In genomic region chr5:123844873-123845272, GRCh38 we compare ENCODE assay signal across 13 cellular contexts.
DNase-seq lines count a peak whose midpoint lies in the region; ATAC-seq and TF ChIP-seq lines count a peak whose summit lies in the region.
"Had no signal": no experiment of that assay in that cellular context is flagged by ENCODE, and none has a peak within 500 bp of the region (broad histone marks: within the 10 kb centered on the region; RNA-seq: fewer than 3 reads in every experiment).

No MANE protein-coding gene starts in this region.

- H3K27ac Mint-ChIP-seq in GM23338: 0 out of 2 replicates have a peak overlapping the region, but pooled peaks have one; percentile 33
- H3K27ac Mint-ChIP-seq: activated naive CD8-positive, alpha-beta T cell treated with anti-CD3 and anti-CD28 coated beads, Interleukin-2, amount 10 ng/mL, durations not matched to agents 7 days and 5 days; B cell had no signal

- H3K9me2 ChIP-seq in GM23338 (ENCODE audit: insufficient read depth): peaks cover 6% of the 10 kb centered on the region; the same call in 1 of the 2 replicates

- no peaks in the 10 kb centered on the region for H3K27me3 ChIP-seq in GM23338 (ENCODE audit: insufficient read depth)

- no peak overlapping the region for H3K4me3 ChIP-seq in GM23338

- no peak for TF ChIP-seq CTCF in GM23338 (conservative IDR thresholded peaks at IDR 0.05; ENCODE audit: low read depth in 2 of 2)

- ATAC-seq in GM23338: no peak
- ATAC-seq: activated CD4-positive, CD25-positive, alpha-beta regulatory T cell treated with anti-CD3 and anti-CD28 coated beads, Interleukin-2, amount 50 U/mL, for 24 hours; stimulated activated naive CD8-positive, alpha-beta T cell treated with anti-CD3 and anti-CD28 coated beads, Interleukin-15, amount 100 ng/mL, for 72 hours had no signal

- no peaks in the 10 kb centered on the region for H3F3A ChIP-seq in GM23338 (replicated peaks; ENCODE audit: low read depth)

- no peaks in the 10 kb centered on the region for H3K79me2 ChIP-seq in GM23338 (replicated peaks; ENCODE audit: insufficient read depth)

- H3K36me3 ChIP-seq in GM23338 (ENCODE audit: insufficient read depth): no peaks in the 10 kb centered on the region

- H2AFZ ChIP-seq in GM23338: no peak overlapping the region

- H3K4me1 ChIP-seq in GM23338 (ENCODE audit: insufficient read depth): no peaks in the 10 kb centered on the region

- H3K4me3 Mint-ChIP-seq in GM23338: no peak overlapping the region
- H3K4me3 Mint-ChIP-seq: activated naive CD8-positive, alpha-beta T cell treated with anti-CD3 and anti-CD28 coated beads, Interleukin-2, amount 10 ng/mL, durations not matched to agents 7 days and 5 days; B cell; stimulated activated naive CD8-positive, alpha-beta T cell treated with anti-CD3 and anti-CD28 coated beads, Interleukin-15, amount 100 ng/mL, for 72 hours had no signal

- H3K27ac ChIP-seq in GM23338 (ENCODE audit: low read depth): no peak overlapping the region

- peaks cover 7% of the 10 kb centered on the region; the same call in 2 of the 3 replicates for H3K9me3 Mint-ChIP-seq in GM23338

- DNase-seq in Daoy (ENCODE audit: low read depth) (peak; percentile 8), GM23338 (ENCODE audit: low spot score) (no peak), astrocyte of the hippocampus (ENCODE audit: low read depth, low spot score) (peak; percentile 65), kidney tubule cell (ENCODE audit: low spot score) (peak; percentile 66), DMS153 treated with DMSO at 0.1 percent for 48 hours (lab: John Stamatoyannopoulos, UW; ENCODE audit: unreplicated experiment) (no peak), amygdala (lab: John Stamatoyannopoulos, UW) (no peak), NCI-H345 (lab: John Stamatoyannopoulos, UW) (no peak)
- no peak for DNase-seq in stimulated activated CD4-positive, alpha-beta T cell treated with anti-CD3 and anti-CD28 coated beads, Interleukin-2, amount 100 ng/mL, for 24 hours
- DNase-seq: activated naive CD8-positive, alpha-beta T cell treated with anti-CD3 and anti-CD28 coated beads, Interleukin-2, amount 10 ng/mL, durations not matched to agents 7 days and 5 days; dermis blood vessel endothelial cell; stimulated activated naive CD8-positive, alpha-beta T cell treated with anti-CD3 and anti-CD28 coated beads, Interleukin-15, amount 100 ng/mL, for 72 hours had no signal

- H3K36me3 Mint-ChIP-seq in GM23338 (ENCODE audit: low read depth): no peaks in the 10 kb centered on the region; the same call in 2 of the 3 replicates
- H3K36me3 Mint-ChIP-seq: activated naive CD8-positive, alpha-beta T cell treated with anti-CD3 and anti-CD28 coated beads, Interleukin-2, amount 10 ng/mL, durations not matched to agents 7 days and 5 days had no signal

- no peaks in the 10 kb centered on the region for H4K20me1 ChIP-seq in GM23338 (replicated peaks; ENCODE audit: insufficient read depth)

- H3K27me3 Mint-ChIP-seq in GM23338 (ENCODE audit: insufficient read depth, low read depth, poor library complexity): peaks cover 2% of the 10 kb centered on the region
- H3K27me3 Mint-ChIP-seq: activated naive CD8-positive, alpha-beta T cell treated with anti-CD3 and anti-CD28 coated beads, Interleukin-2, amount 10 ng/mL, durations not matched to agents 7 days and 5 days; B cell; stimulated activated naive CD8-positive, alpha-beta T cell treated with anti-CD3 and anti-CD28 coated beads, Interleukin-15, amount 100 ng/mL, for 72 hours had no signal

- H3K4me2 ChIP-seq in GM23338: no peak overlapping the region

- peaks cover 4% of the 10 kb centered on the region; the same call in 1 of the 3 replicates for H3K4me1 Mint-ChIP-seq in GM23338
- H3K4me1 Mint-ChIP-seq: activated naive CD8-positive, alpha-beta T cell treated with anti-CD3 and anti-CD28 coated beads, Interleukin-2, amount 10 ng/mL, durations not matched to agents 7 days and 5 days; stimulated activated naive CD8-positive, alpha-beta T cell treated with anti-CD3 and anti-CD28 coated beads, Interleukin-15, amount 100 ng/mL, for 72 hours had no signal

TF ChIP-seq in GM23338, 12 proteins besides CTCF, POLR2A, EP300 and RAD21 (continues in another document):
- no peak for TF ChIP-seq ZNF114 (CRISPR knock-in tag; IDR thresholded peaks at IDR 0.05)
- TF ChIP-seq CREB1 (CRISPR knock-in tag; IDR thresholded peaks at IDR 0.05; ENCODE audit: low read depth): no peak
- TF ChIP-seq JUNB (IDR thresholded peaks at IDR 0.05; ENCODE audit: unreplicated experiment): no peak
- TF ChIP-seq ZNF462 (CRISPR knock-in tag; IDR thresholded peaks at IDR 0.05): no peak
- TF ChIP-seq EZH2 (IDR thresholded peaks at IDR 0.05; ENCODE audit: low read depth, unreplicated experiment): no peak
- TF ChIP-seq POLR2AphosphoS5 (IDR thresholded peaks at IDR 0.05; ENCODE audit: low read depth): no peak
- TF ChIP-seq NANOG (IDR thresholded peaks at IDR 0.05; ENCODE audit: borderline replicate concordance): no peak
- TF ChIP-seq EZH2phosphoT487 (IDR thresholded peaks at IDR 0.05; ENCODE audit: unreplicated experiment): no peak
- TF ChIP-seq STAT1 (IDR thresholded peaks at IDR 0.05; ENCODE audit: unreplicated experiment): no peak
- TF ChIP-seq ZNF331 (CRISPR knock-in tag; IDR thresholded peaks at IDR 0.05; ENCODE audit: low read depth): no peak

Comparison
In these comparisons a context has a peak if more than half of its experiments do, and no peak if none do; other contexts are left out.
1. DNase-seq: peak in Daoy (single experiment), astrocyte of the hippocampus (single experiment) and kidney tubule cell (single experiment); none in GM23338 (single experiment), DMS153 treated with DMSO at 0.1 percent for 48 hours (single experiment), amygdala (0 of 56), stimulated activated CD4-positive, alpha-beta T cell treated with anti-CD3 and anti-CD28 coated beads, Interleukin-2, amount 100 ng/mL, for 24 hours (0 of 2) and NCI-H345 (single experiment).